In genomic region chr1:201137579-201138310, GRCh38 we compare ENCODE assay signal across 10 cellular contexts. TPM values are rescaled to one million over a fixed set of nuclear protein-coding genes. Genes with fewer than 3 reads are reported as not detected.
DNase-seq lines count a peak whose midpoint lies in the region; ATAC-seq and TF ChIP-seq lines count a peak whose summit lies in the region.
"Had no signal": no experiment of that assay in that cellular context is flagged by ENCODE, and none has a peak within 500 bp of the region (broad histone marks: within the 10 kb centered on the region; RNA-seq: fewer than 3 reads in every experiment).

No MANE protein-coding gene starts in this region.

- H3K9me3 ChIP-seq in mammary epithelial cell (replicated peaks; ENCODE audit: insufficient read depth, low read length) (no peaks in the 10 kb centered on the region), spleen (no peaks in the 10 kb centered on the region)

- dilution Hi-C loops in mammary epithelial cell (cut with HindIII; ENCODE audit: low sequenced_read_pairs), result no loop called here

- CTCF ChIA-PET in mammary epithelial cell (lab: Charles Lee; ENCODE audit: low non-redundant PET), result interaction anchor here (0.5 kb wide), 1 partner anchor 21 kb away, joined by 5 read pairs; no protein-coding TSS in a partner anchor

- no peak for ATAC-seq in HG02981 (IDR thresholded peaks at IDR 0.05; ENCODE audit: unreplicated experiment)

- 89% methylated on average over 6 of the region's 6 CpGs for WGBS in mammary epithelial cell (ENCODE audit: low coverage, missing lambda C conversion rate)
- WGBS in spleen, 5 donors, result 86 to 96% (median 91%) methylated on average over 6 of the region's 6 CpGs

- H3K27ac ChIP-seq in mammary epithelial cell (ENCODE audit: insufficient read depth, low read depth, low read length), result no peak overlapping the region
- H3K27ac ChIP-seq in spleen, result no peak overlapping the region

- no peak overlapping the region for H2AFZ ChIP-seq in mammary epithelial cell (ENCODE audit: low read depth, low read length)

- no peak for TF ChIP-seq POLR2A in spleen (IDR thresholded peaks at IDR 0.05)

- no peaks in the 10 kb centered on the region for H4K20me1 ChIP-seq in mammary epithelial cell (ENCODE audit: insufficient read depth, low read length)

- no peaks in the 10 kb centered on the region for H3K4me1 ChIP-seq in mammary epithelial cell (ENCODE audit: insufficient read depth, low read length)
- no peaks in the 10 kb centered on the region for H3K4me1 ChIP-seq in spleen

- no peak overlapping the region for H3K9ac ChIP-seq in mammary epithelial cell (ENCODE audit: insufficient read depth, low read length)

- no TSS peak for BruUV-seq in mammary epithelial cell (replicated peaks; lab: Mats Ljungman, UMichigan)

- H3K36me3 ChIP-seq in mammary epithelial cell (ENCODE audit: insufficient read depth, low read length) (no peaks in the 10 kb centered on the region), spleen (peaks cover 0 to 87% (median 38%) of the 10 kb centered on the region in 6 donors)

- intact Hi-C loops in mammary epithelial cell (cut with micrococcal nuclease), result no loop called here
- intact Hi-C loops in spleen (cut with DNase I; ENCODE audit: low total_unique reads), result no loop called here

- H3K27me3 ChIP-seq in mammary epithelial cell (ENCODE audit: insufficient read depth, low read length) (no peaks in the 10 kb centered on the region), spleen (replicated peaks in 1 of 7) (no peaks in the 10 kb centered on the region)

- DNase-seq in H4 (ENCODE audit: low spot score) (peak; percentile 74), mammary epithelial cell (peak; percentile 68), iris pigment epithelial cell (ENCODE audit: low read depth) (peak; percentile 91), spleen (peak; percentile 54), NCI-H2081 treated with DMSO at 0.1 percent for 48 hours (lab: John Stamatoyannopoulos, UW) (no peak), NCI-H1105 (lab: John Stamatoyannopoulos, UW) (no peak)
- no peak for DNase-seq in stimulated activated CD4-positive, alpha-beta T cell treated with anti-CD3 and anti-CD28 coated beads, Interleukin-4, amount 100 ng/mL, for 1 hour
- DNase-seq: activated CD4-positive, alpha-beta T cell treated with anti-CD3 and anti-CD28 coated beads for 4 hours; NCI-H345 had no signal

- no peak for TF ChIP-seq CTCF in mammary epithelial cell (conservative IDR thresholded peaks at IDR 0.05 in 1 of 2, IDR thresholded peaks at IDR 0.05 in 1 of 2; ENCODE audit: extremely low read depth in 1 of 2, insufficient read depth in 1 of 2, low read depth in 1 of 2, low read length in 2 of 2)
- no peak for TF ChIP-seq CTCF in spleen (IDR thresholded peaks at IDR 0.05 in 8 of 11, conservative IDR thresholded peaks at IDR 0.05 in 3 of 11)

- H3K4me3 ChIP-seq in mammary epithelial cell (replicated peaks in 1 of 3; ENCODE audit: insufficient read depth in 1 of 3, low read depth in 2 of 3, low read length in 3 of 3), result no peak overlapping the region
- no peak overlapping the region for H3K4me3 ChIP-seq in spleen

- H3K79me2 ChIP-seq in mammary epithelial cell (ENCODE audit: insufficient read depth, low read length), result no peaks in the 10 kb centered on the region

- in situ Hi-C loops in mammary epithelial cell (cut with MboI; ENCODE audit: low sequenced_read_pairs in 2 of 2), result no loop called here

- no peak overlapping the region for H3K4me2 ChIP-seq in mammary epithelial cell (ENCODE audit: insufficient read depth, low read depth, low read length)

RNA-seq across cellular contexts. Expression of gene ASCL5, which starts 10.8 kb away (rescaled TPM):
- not detected in 2 replicates for total RNA-seq in H4 (2014; rRNA removed; shearing (Covaris generic))
- total RNA-seq in mammary epithelial cell (not detected), spleen (under 1 TPM in 1 of 7 donors, not detected in 6; 0.85 TPM)
- polyA plus RNA-seq in mammary epithelial cell (not detected), spleen (under 1 TPM; 0.06 to 0.09 (median 0.09) TPM)
- not detected for polyA minus RNA-seq in mammary epithelial cell

RNA-seq across cellular contexts. Expression of gene TMEM9, which starts 16.5 kb away (rescaled TPM):
- 81.6 and 97.5 TPM in 2 replicates for total RNA-seq in H4 (2014; rRNA removed; shearing (Covaris generic))
- total RNA-seq in mammary epithelial cell (10 to 100 TPM; 54.2 to 65.3 TPM), spleen (10 to 100 TPM; 21.5 to 50.3 (median 33.9) TPM)
- polyA plus RNA-seq in mammary epithelial cell (70.7 TPM), spleen (10 to 100 TPM; 28.2 to 39.8 (median 35.6) TPM)
- polyA minus RNA-seq in mammary epithelial cell, result 40.4 TPM

RNA-seq across cellular contexts. Expression of gene CACNA1S, which starts 25.5 kb away (rescaled TPM):
- total RNA-seq in H4 (2014; rRNA removed; shearing (Covaris generic)), result not detected in 2 replicates
- total RNA-seq in mammary epithelial cell (not detected), spleen (under 1 TPM in 2 of 7 donors, not detected in 5; 0.09 to 0.17 TPM)
- polyA plus RNA-seq in mammary epithelial cell (not detected), spleen (under 1 TPM in 1 of 3 donors, not detected in 2; 0.04 TPM)
- polyA minus RNA-seq in mammary epithelial cell, result not detected

RNA-seq across cellular contexts. Expression of gene IGFN1, which starts 52.9 kb away (rescaled TPM):
- 0.14 TPM in 1 of 2 replicates, not detected in the other for total RNA-seq in H4 (2014; rRNA removed; shearing (Covaris generic))
- under 1 TPM in 1 of 2 donors, not detected in 1; 0.61 TPM for total RNA-seq in mammary epithelial cell
- 0.11 TPM for polyA plus RNA-seq in mammary epithelial cell
- not detected for polyA minus RNA-seq in mammary epithelial cell
- total RNA-seq in spleen, result not detected
- under 1 TPM; 0.02 to 0.03 (median 0.02) TPM for polyA plus RNA-seq in spleen

Comparison
In these comparisons a context has a peak if more than half of its experiments do, and no peak if none do; other contexts are left out.
1. DNase-seq: peak in H4 (single experiment), mammary epithelial cell (single experiment), iris pigment epithelial cell (single experiment) and spleen (single experiment); none in stimulated activated CD4-positive, alpha-beta T cell treated with anti-CD3 and anti-CD28 coated beads, Interleukin-4, amount 100 ng/mL, for 1 hour (single experiment), NCI-H2081 treated with DMSO at 0.1 percent for 48 hours (single experiment) and NCI-H1105 (single experiment).